Comparison of ENCODE assay signal across 14 cellular contexts in the genomic region with DNA sequence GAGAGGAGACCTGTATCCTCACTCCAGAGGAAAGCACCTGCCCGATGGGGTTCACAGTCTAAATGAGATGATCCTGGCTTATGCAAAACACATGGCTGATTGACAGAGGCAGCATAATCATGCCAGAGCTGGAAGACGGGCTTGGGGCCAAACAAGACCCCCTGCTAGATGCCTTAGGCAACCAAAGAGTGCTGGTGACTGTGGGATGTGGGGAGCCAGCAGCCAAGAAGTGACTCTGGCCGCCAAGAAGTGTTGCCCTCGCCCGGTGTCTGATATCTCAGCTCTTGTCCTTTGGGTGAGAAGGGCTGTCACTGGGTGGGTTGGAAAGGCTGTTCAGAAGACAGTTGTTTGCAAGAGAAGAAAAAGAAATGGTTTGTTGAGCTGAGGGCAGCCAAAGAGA. TPM values are rescaled to one million over a fixed set of nuclear protein-coding genes. Genes with fewer than 3 reads are reported as not detected.
DNase-seq lines count a peak whose midpoint lies in the region; ATAC-seq and TF ChIP-seq lines count a peak whose summit lies in the region.
"Had no signal": no experiment of that assay in that cellular context is flagged by ENCODE, and none has a peak within 500 bp of the region (broad histone marks: within the 10 kb centered on the region; RNA-seq: fewer than 3 reads in every experiment).

No MANE protein-coding gene starts in this region.

- peak overlapping the region; percentile 99 for H3K27ac Mint-ChIP-seq in T-helper 17 cell
- peak overlapping the region; percentile 97 for H3K27ac Mint-ChIP-seq in mesothelial cell of epicardium
- H3K27ac Mint-ChIP-seq: activated naive CD8-positive, alpha-beta T cell treated with anti-CD3 and anti-CD28 coated beads for 36 hours; activated T-helper 1 cell treated with anti-CD3 and anti-CD28 coated beads, Interleukin-12 subunit alpha, Interleukin-12 subunit beta, Interleukin-2, Interleukin-4 antibody, amounts not matched to agents 30 ng/mL and 10 ng/mL and 1 ng/mL, durations not matched to agents 14 hours and 24 hours and 36 hours; WTC11 had no signal

- intact Hi-C loops in tibial artery (cut with DNase I; ENCODE audit: low total_unique reads), result loop anchor here (5.0 to 10.0 kb wide), 2 partner anchors 216 to 259 kb away; a partner anchor contains a TSS
- intact Hi-C loops in prostate gland (cut with DNase I), result no loop called here

- peaks cover 86% of the 10 kb centered on the region for H3K4me1 Mint-ChIP-seq in T-helper 17 cell
- H3K4me1 Mint-ChIP-seq in mesothelial cell of epicardium, result peaks cover 88% of the 10 kb centered on the region

- H3K9me3 ChIP-seq in T-helper 17 cell (ENCODE audit: control insufficient read depth, low read length, poor library complexity, severe bottlenecking), result no peaks in the 10 kb centered on the region
- no peaks in the 10 kb centered on the region for H3K9me3 ChIP-seq in tibial artery
- no peaks in the 10 kb centered on the region for H3K9me3 ChIP-seq in prostate gland
- H3K9me3 ChIP-seq: testis had no signal

- TF ChIP-seq POLR2A in prostate gland (IDR thresholded peaks at IDR 0.05), result no peak

- WGBS in prostate gland, result 68% methylated on average over 5 of the region's 5 CpGs

- H3K4me3 Mint-ChIP-seq in T-helper 17 cell, result peak overlapping the region; percentile 79
- H3K4me3 Mint-ChIP-seq in mesothelial cell of epicardium, result no peak overlapping the region
- H3K4me3 Mint-ChIP-seq: activated naive CD8-positive, alpha-beta T cell treated with anti-CD3 and anti-CD28 coated beads for 36 hours; activated T-helper 1 cell treated with anti-CD3 and anti-CD28 coated beads, Interleukin-12 subunit alpha, Interleukin-12 subunit beta, Interleukin-2, Interleukin-4 antibody, amounts not matched to agents 30 ng/mL and 10 ng/mL and 1 ng/mL, durations not matched to agents 14 hours and 24 hours and 36 hours; WTC11 had no signal

- DNase-seq in NCI-H526 (lab: John Stamatoyannopoulos, UW), result peak; percentile 21 to 29
- DNase-seq in NCI-H526 treated with DMSO at 0.1 percent for 48 hours (lab: John Stamatoyannopoulos, UW), result no peak
- no peak for DNase-seq in T-helper 17 cell
- no peak for DNase-seq in mesothelial cell of epicardium (ENCODE audit: low spot score in 2 of 2, unreplicated experiment in 2 of 2)
- DNase-seq in tibial artery, result no peak
- DNase-seq in glomerular visceral epithelial cell (ENCODE audit: extremely low spot score), result no peak
- no peak for DNase-seq in NCI-H1436 (lab: John Stamatoyannopoulos, UW)
- DNase-seq in prostate gland (ENCODE audit: low spot score), result no peak
- DNase-seq: effector CD8-positive, alpha-beta T cell; occipital lobe had no signal

- no peaks in the 10 kb centered on the region for H3K36me3 ChIP-seq in tibial artery
- no peaks in the 10 kb centered on the region for H3K36me3 ChIP-seq in prostate gland

- peaks cover 0 to 78% (median 65%) of the 10 kb centered on the region in 4 donors for H3K4me1 ChIP-seq in tibial artery
- peaks cover 12% of the 10 kb centered on the region for H3K4me1 ChIP-seq in prostate gland (replicated peaks)

- H3K27me3 ChIP-seq in tibial artery (no peaks in the 10 kb centered on the region), prostate gland (replicated peaks; ENCODE audit: insufficient read depth) (no peaks in the 10 kb centered on the region)
- H3K27me3 ChIP-seq: testis had no signal

- H3K27ac ChIP-seq in tibial artery, result peak overlapping the region; percentile 81 to 83
- H3K27ac ChIP-seq in prostate gland, result no peak overlapping the region

- TF ChIP-seq CTCF in mesothelial cell of epicardium (IDR thresholded peaks at IDR 0.05; ENCODE audit: unreplicated experiment) (no peak), tibial artery (IDR thresholded peaks at IDR 0.05) (no peak), prostate gland (IDR thresholded peaks at IDR 0.05) (no peak)

- ATAC-seq in T-helper 17 cell, result no peak

- no peaks in the 10 kb centered on the region for H3K9me3 Mint-ChIP-seq in mesothelial cell of epicardium
- H3K9me3 Mint-ChIP-seq: activated naive CD8-positive, alpha-beta T cell treated with anti-CD3 and anti-CD28 coated beads for 36 hours; activated T-helper 1 cell treated with anti-CD3 and anti-CD28 coated beads, Interleukin-12 subunit alpha, Interleukin-12 subunit beta, Interleukin-2, Interleukin-4 antibody, amounts not matched to agents 30 ng/mL and 10 ng/mL and 1 ng/mL, durations not matched to agents 14 hours and 24 hours and 36 hours had no signal

- H3K27me3 Mint-ChIP-seq in T-helper 17 cell (peaks cover 10% of the 10 kb centered on the region), mesothelial cell of epicardium (ENCODE audit: low read depth) (no peaks in the 10 kb centered on the region)

- H3K4me3 ChIP-seq in tibial artery (no peak overlapping the region), prostate gland (no peak overlapping the region)
- H3K4me3 ChIP-seq: testis had no signal

- H3K36me3 Mint-ChIP-seq in T-helper 17 cell (ENCODE audit: low read depth) (no peaks in the 10 kb centered on the region), mesothelial cell of epicardium (no peaks in the 10 kb centered on the region)
- H3K36me3 Mint-ChIP-seq: activated naive CD8-positive, alpha-beta T cell treated with anti-CD3 and anti-CD28 coated beads for 36 hours; WTC11 had no signal

RNA-seq across cellular contexts. Expression of a gene that starts 56.7 kb away (rescaled TPM):
- total RNA-seq in T-helper 17 cell, result 10 to 100 TPM; 61.4 to 65.5 TPM
- 141 to 142 TPM (median 142 TPM) in 3 replicates for total RNA-seq in mesothelial cell of epicardium
- 10 to 100 TPM; 57.8 to 69.7 TPM for total RNA-seq in prostate gland

Comparison
In these comparisons a context has a peak if more than half of its experiments do, and no peak if none do; other contexts are left out.
1. DNase-seq: peak in NCI-H526 (2 of 2); none in NCI-H526 treated with DMSO at 0.1 percent for 48 hours (single experiment), T-helper 17 cell (0 of 3), mesothelial cell of epicardium (0 of 2), tibial artery (0 of 2), glomerular visceral epithelial cell (single experiment), NCI-H1436 (single experiment) and prostate gland (single experiment).
2. H3K27ac ChIP-seq: peak in tibial artery (2 of 2); none in prostate gland (0 of 2).